Comparison of ENCODE assay signal across 26 cellular contexts in genomic region chr12:111308473-111308872, GRCh38.
"Had no signal": no experiment of that assay in that cellular context is flagged by ENCODE, and none has a peak within 500 bp of the region (broad histone marks: within the 10 kb centered on the region; RNA-seq: fewer than 3 reads in every experiment).

No MANE protein-coding gene starts in this region.

- H3K27me3 ChIP-seq: colonic mucosa had no signal

- H3K9me3 ChIP-seq: colonic mucosa had no signal

- H3K27ac ChIP-seq: colonic mucosa, epithelial cell of prostate, esophagus squamous epithelium, gastrocnemius medialis, heart right ventricle, left lung, lower lobe of right lung had no signal

- H3K4me1 ChIP-seq: colonic mucosa, gastrocnemius medialis, heart right ventricle, lower lobe of right lung had no signal

- ATAC-seq: effector memory CD8-positive, alpha-beta T cell; esophagus mucosa; gastrocnemius medialis; heart right ventricle; left cardiac atrium; left lung; left ventricle myocardium superior; lower lobe of right lung; mucosa of descending colon had no signal

- FAIRE-seq: endometrium, islet of Langerhans, keratinocyte had no signal

- DNase-seq: colonic mucosa; cortex of kidney; effector CD8-positive, alpha-beta T cell; effector memory CD8-positive, alpha-beta T cell; endodermal cell; erythroblast; esophagus squamous epithelium; foreskin fibroblast; foreskin melanocyte; gastrocnemius medialis; glutamatergic neuron; head of caudate nucleus; heart right ventricle; hippocampal formation; left cardiac atrium; left lung; left ventricle myocardium superior; lower lobe of right lung; mesenchymal stem cell; mucosa of descending colon; naive B cell had no signal

- H3K36me3 ChIP-seq: colonic mucosa, esophagus squamous epithelium, gastrocnemius medialis, heart right ventricle, left lung, lower lobe of right lung had no signal

- H3K4me3 ChIP-seq: colonic mucosa, esophagus squamous epithelium, gastrocnemius medialis, heart right ventricle, left lung, lower lobe of right lung, mucosa of descending colon had no signal
